11 cellular contexts compared by ENCODE assay signal in the genomic region with DNA sequence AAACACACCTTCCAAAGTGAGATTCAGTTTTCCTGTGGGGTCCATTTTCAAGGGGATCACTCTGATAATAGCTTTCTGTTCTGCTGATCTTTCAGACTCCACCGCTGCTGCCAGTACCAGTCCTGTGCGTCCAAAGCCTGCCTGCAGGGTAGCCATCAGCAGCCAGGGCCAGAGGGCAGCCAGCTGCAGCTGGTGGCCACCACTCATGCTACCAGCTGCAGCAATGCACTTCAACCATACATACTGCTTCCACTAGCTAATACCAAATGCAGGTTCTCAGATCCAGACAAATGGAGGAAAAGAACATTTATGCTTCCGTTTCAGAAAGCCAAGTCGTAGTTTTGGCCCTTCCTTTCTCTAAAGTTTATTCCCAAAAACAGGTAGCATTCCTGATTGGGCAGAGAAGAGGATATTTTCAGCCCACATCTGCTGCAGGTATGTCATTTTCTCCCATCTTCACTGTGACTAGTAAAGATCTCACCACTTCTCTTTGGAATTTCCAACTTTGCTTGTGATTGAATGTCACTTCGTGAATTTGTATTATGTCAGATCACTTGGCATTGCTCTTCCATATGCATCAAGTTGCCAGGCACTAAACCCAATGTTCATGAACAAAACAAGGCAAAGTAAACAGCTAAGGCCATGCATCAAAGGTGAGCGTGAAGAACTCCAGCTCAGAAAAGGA. TPM values are rescaled to one million over a fixed set of nuclear protein-coding genes. Genes with fewer than 3 reads are reported as not detected.
DNase-seq lines count a peak whose midpoint lies in the region; ATAC-seq, FAIRE-seq and TF ChIP-seq lines count a peak whose summit lies in the region.
"Had no signal": no experiment of that assay in that cellular context is flagged by ENCODE, and none has a peak within 500 bp of the region (broad histone marks: within the 10 kb centered on the region; RNA-seq: fewer than 3 reads in every experiment).

No MANE protein-coding gene starts in this region.

- H3K9ac ChIP-seq in NT2/D1 (ENCODE audit: insufficient read length, low read depth) = peak overlapping the region; percentile 61

- H3K4me3 ChIP-seq in GM12865 (ENCODE audit: low read depth, low read length) (no peak overlapping the region; the same call in 1 of the 2 replicates), NT2/D1 (ENCODE audit: insufficient read length, low read depth) (peak overlapping the region; percentile 54), cardiac muscle cell (peak overlapping the region; percentile 51), pancreas (peak overlapping the region; percentile 27 to 52 (median 44))

- DNase-seq in GM12865 (ENCODE audit: low read depth) = peak; percentile 8
- DNase-seq in NT2/D1 (ENCODE audit: low read depth, low spot score) = no peak
- DNase-seq in cardiac muscle cell (ENCODE audit: low read depth in 1 of 2, low spot score in 1 of 2) = peak in 1 of 2 donors; percentile 29
- DNase-seq in pancreas = peak; percentile 55 to 82 (median 65)
- no peak for DNase-seq in NAMALWA (ENCODE audit: low spot score)
- DNase-seq in inferior parietal cortex (ENCODE audit: extremely low spot score) = no peak
- no peak for DNase-seq in HCEC 1CT
- DNase-seq: effector CD8-positive, alpha-beta T cell; EL had no signal

- H3K4me1 ChIP-seq in NT2/D1 (ENCODE audit: insufficient read depth, insufficient read length) = no peaks in the 10 kb centered on the region
- H3K4me1 ChIP-seq in cardiac muscle cell (ENCODE audit: low read depth) = peaks cover 31% of the 10 kb centered on the region
- H3K4me1 ChIP-seq in pancreas = peaks cover 0 to 36% (median 23%) of the 10 kb centered on the region in 3 donors

- no peaks in the 10 kb centered on the region for H3K9me3 ChIP-seq in NT2/D1 (ENCODE audit: insufficient read depth, low read length)
- no peaks in the 10 kb centered on the region for H3K9me3 ChIP-seq in cardiac muscle cell (ENCODE audit: low read depth)
- no peaks in the 10 kb centered on the region for H3K9me3 ChIP-seq in pancreas

- H3K27ac ChIP-seq in cardiac muscle cell = no peak overlapping the region
- peak overlapping the region; percentile 41 to 93 (median 85) for H3K27ac ChIP-seq in pancreas

- WGBS in pancreas, 2 donors = 10% methylated on average over 6 of the region's 6 CpGs

- FAIRE-seq in pancreas (lab: Jason Lieb, UNC) = no peak

- intact Hi-C loops in pancreas (cut with DNase I) = loop anchor here in 2 of 3 donors (10.0 kb wide), 1 partner anchor 61 kb away; a partner anchor contains a TSS

- no peaks in the 10 kb centered on the region for H3K36me3 ChIP-seq in NT2/D1 (ENCODE audit: insufficient read depth, insufficient read length, low read length)
- no peaks in the 10 kb centered on the region for H3K36me3 ChIP-seq in cardiac muscle cell
- no peaks in the 10 kb centered on the region for H3K36me3 ChIP-seq in pancreas

- TF ChIP-seq CTCF in GM12865 (IDR thresholded peaks at IDR 0.05; ENCODE audit: insufficient read depth, low read depth, low read length, missing control alignments) (no peak), cardiac muscle cell (IDR thresholded peaks at IDR 0.05; ENCODE audit: low read depth, low read length) (no peak), pancreas (IDR thresholded peaks at IDR 0.05) (no peak)

- ATAC-seq in pancreas = peak; percentile 47 to 68 (median 64)
- ATAC-seq in esophagus mucosa = no peak

- H3K27me3 ChIP-seq in NT2/D1 (ENCODE audit: insufficient read depth, insufficient read length) = no peaks in the 10 kb centered on the region
- H3K27me3 ChIP-seq in cardiac muscle cell = peaks cover 6% of the 10 kb centered on the region
- H3K27me3 ChIP-seq in pancreas = no peaks in the 10 kb centered on the region

RNA-seq across cellular contexts. Expression of a gene that starts 1.8 kb away (rescaled TPM):
- total RNA-seq in cardiac muscle cell (8.6 and 8.7 TPM in 2 replicates), pancreas (10 to 100 TPM in 2 of 6 donors, 1 to 10 TPM in 4; 4.5 to 12.5 (median 6.2) TPM), esophagus mucosa (7.4 TPM)
- polyA plus RNA-seq in cardiac muscle cell (5.0 and 9.4 TPM in 2 replicates), pancreas (1 to 10 TPM; 5.9 to 6.2 TPM)
- polyA plus RNA-seq: neural cell had no signal

Comparison
In these comparisons a context has a peak if more than half of its experiments do, and no peak if none do; other contexts are left out.
1. DNase-seq: peak in GM12865 (single experiment) and pancreas (6 of 6); none in NT2/D1 (single experiment), NAMALWA (single experiment), inferior parietal cortex (single experiment) and HCEC 1CT (single experiment).